ENCODE assay signal across 1 cellular context in the genomic region with DNA sequence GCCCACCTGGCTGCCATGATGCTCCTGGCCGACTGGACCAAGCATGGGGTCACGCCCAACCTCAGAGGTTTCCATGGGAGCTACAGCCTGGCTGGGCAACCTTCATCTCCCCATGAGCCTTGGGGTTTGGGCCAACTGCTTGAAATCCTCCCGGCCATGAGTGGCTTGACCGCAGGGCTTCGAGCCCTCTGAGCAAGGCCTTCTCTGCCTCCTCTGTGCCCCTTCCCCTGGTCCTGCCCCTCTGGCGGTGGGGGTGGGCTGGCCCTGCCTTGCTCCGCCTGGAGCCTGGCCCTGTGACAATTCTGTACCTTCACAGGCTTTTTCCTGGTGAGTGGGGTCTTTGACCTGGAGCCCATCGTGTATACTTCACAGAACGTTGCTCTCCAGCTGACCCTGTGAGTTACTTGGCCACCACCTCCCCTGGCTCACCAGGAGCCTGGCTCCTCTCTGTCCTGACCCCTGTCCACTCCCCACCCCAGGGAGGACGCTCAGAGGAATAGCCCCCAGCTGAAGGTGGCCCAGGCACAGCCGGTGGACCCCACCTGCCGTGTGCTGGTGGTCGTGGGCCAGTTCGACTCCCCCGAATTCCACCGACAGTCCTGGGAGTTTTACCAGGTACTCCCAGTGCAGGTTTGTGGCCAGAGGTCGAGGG.
TF ChIP-seq lines count a peak whose summit lies in the region.

No MANE protein-coding gene starts in this region.

TF ChIP-seq in K562, 482 proteins besides CTCF, POLR2A, EP300 and RAD21:
- TF ChIP-seq FOXK1 (CRISPR knock-in tag; IDR thresholded peaks at IDR 0.05; ENCODE audit: borderline replicate concordance): no peak
- TF ChIP-seq POLR2G (IDR thresholded peaks at IDR 0.05; ENCODE audit: low read depth, low read length): peak; percentile 49
- TF ChIP-seq, protein P1, sequence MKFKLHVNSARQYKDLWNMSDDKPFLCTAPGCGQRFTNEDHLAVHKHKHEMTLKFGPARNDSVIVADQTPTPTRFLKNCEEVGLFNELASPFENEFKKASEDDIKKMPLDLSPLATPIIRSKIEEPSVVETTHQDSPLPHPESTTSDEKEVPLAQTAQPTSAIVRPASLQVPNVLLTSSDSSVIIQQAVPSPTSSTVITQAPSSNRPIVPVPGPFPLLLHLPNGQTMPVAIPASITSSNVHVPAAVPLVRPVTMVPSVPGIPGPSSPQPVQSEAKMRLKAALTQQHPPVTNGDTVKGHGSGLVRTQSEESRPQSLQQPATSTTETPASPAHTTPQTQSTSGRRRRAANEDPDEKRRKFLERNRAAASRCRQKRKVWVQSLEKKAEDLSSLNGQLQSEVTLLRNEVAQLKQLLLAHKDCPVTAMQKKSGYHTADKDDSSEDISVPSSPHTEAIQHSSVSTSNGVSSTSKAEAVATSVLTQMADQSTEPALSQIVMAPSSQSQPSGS (CRISPR knock-in tag; IDR thresholded peaks at IDR 0.05): no peak
- TF ChIP-seq ZBTB7A (IDR thresholded peaks at IDR 0.05; ENCODE audit: borderline replicate concordance, control insufficient read depth, low read depth, low read length): no peak
- TF ChIP-seq, protein P2, sequence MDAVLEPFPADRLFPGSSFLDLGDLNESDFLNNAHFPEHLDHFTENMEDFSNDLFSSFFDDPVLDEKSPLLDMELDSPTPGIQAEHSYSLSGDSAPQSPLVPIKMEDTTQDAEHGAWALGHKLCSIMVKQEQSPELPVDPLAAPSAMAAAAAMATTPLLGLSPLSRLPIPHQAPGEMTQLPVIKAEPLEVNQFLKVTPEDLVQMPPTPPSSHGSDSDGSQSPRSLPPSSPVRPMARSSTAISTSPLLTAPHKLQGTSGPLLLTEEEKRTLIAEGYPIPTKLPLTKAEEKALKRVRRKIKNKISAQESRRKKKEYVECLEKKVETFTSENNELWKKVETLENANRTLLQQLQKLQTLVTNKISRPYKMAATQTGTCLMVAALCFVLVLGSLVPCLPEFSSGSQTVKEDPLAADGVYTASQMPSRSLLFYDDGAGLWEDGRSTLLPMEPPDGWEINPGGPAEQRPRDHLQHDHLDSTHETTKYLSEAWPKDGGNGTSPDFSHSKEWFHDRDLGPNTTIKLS (IDR thresholded peaks at IDR 0.05; ENCODE audit: borderline replicate concordance, low read depth): no peak
- no peak for TF ChIP-seq NFE2L1 (tag; IDR thresholded peaks at IDR 0.05; ENCODE audit: borderline replicate concordance, low read depth)
